In the genomic region with DNA sequence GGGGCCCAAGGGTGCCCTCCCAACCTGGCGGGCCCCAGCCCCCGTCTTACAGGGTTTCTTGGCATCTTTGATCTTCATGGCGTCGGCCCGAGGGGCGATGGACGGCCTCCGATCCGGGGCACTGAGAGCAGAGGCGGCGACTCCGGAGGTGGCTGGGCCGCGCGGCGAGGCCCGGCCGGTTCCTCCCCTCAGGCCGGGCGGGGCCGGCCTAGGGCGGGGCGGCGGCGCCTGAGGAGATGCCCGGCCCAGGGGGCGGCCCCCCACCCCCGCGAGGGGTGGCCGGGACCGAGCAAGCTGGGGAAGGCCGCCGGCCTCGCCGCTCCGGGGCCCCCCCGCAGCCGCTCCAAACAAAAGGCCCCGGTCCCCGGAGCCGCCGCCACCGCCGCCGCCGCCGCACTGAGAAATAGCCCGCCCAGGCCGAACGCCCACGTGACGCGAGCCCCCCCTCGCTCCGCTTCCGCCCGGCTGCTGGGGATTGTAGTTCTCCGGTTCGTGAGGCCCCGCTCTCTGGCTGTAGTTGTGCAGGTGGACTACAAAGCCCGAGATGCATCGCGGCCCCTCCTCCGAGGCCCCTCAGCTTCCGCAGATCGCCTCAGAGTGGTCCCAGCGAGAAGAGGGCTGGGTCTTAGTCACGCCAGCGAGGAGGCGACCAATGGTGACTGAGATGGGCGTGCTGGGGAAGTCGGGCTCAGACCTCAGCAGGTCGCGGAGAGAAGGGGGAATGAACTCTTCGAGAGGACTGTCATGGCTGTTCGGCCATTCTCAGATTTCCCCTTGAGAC, we compare ENCODE assay signal across 8 cellular contexts. TPM values are rescaled to one million over a fixed set of nuclear protein-coding genes. Genes with fewer than 3 reads are reported as not detected.
DNase-seq lines count a peak whose midpoint lies in the region; ATAC-seq and TF ChIP-seq lines count a peak whose summit lies in the region.

A gene (minus strand): TSS at position 163 of the 781 bp plus-strand sequence. CDS start 85 bp downstream, at position 78.

- intact Hi-C loops in lower lobe of right lung (cut with DNase I) = no loop called here

- H3K9me3 Mint-ChIP-seq in CD8-positive, alpha-beta memory T cell = no peaks in the 10 kb centered on the region

- H3K4me3 ChIP-seq in CD8-positive, alpha-beta memory T cell (ENCODE audit: low read length) = peak within 1 kb of the TSS; percentile 82
- H3K4me3 ChIP-seq in lower lobe of right lung = peak within 1 kb of the TSS; percentile 84

- no peaks in the 10 kb centered on the region for H3K9me3 ChIP-seq in CD8-positive, alpha-beta memory T cell (ENCODE audit: low read length)
- H3K9me3 ChIP-seq in lower lobe of right lung = no peaks in the 10 kb centered on the region

- peaks cover 39 to 47% (median 46%) of the 10 kb centered on the region in 3 donors for H3K4me1 Mint-ChIP-seq in CD8-positive, alpha-beta memory T cell

- H3K27ac Mint-ChIP-seq in CD8-positive, alpha-beta memory T cell = peak within 1 kb of the TSS; percentile 84 to 99 (median 98)

- no peaks in the 10 kb centered on the region for H3K36me3 ChIP-seq in CD8-positive, alpha-beta memory T cell (ENCODE audit: insufficient read depth, low read length)
- no peaks in the 10 kb centered on the region for H3K36me3 ChIP-seq in lower lobe of right lung

- H3K27me3 Mint-ChIP-seq in CD8-positive, alpha-beta memory T cell = peaks cover 2 to 7% of the 10 kb centered on the region in 2 donors

- POLR2A ChIA-PET in CD8-positive, alpha-beta memory T cell (lab: Charles Lee) = interaction anchor here (0.6 to 1.2 kb wide), 2 partner anchors 34 to 1004 kb away, joined by 6 to 9 read pairs; a partner anchor contains a TSS

- peaks cover 0 to 12% (median 0%) of the 10 kb centered on the region in 3 donors for H3K36me3 Mint-ChIP-seq in CD8-positive, alpha-beta memory T cell

- H3K4me3 Mint-ChIP-seq in CD8-positive, alpha-beta memory T cell = peak within 1 kb of the TSS; percentile 86 to 96 (median 94)

- peak; percentile 94 to 97 (median 96) for DNase-seq in CD8-positive, alpha-beta memory T cell
- peak; percentile 96 for DNase-seq in HS-5 (ENCODE audit: low read depth)
- DNase-seq in NK-92 treated with Interleukin-12 subunit alpha and Interleukin-12 subunit beta, amount 100 ng/mL, for 24 hours (lab: John Stamatoyannopoulos, UW) = peak; percentile 98
- DNase-seq in activated CD8-positive, alpha-beta memory T cell treated with anti-CD3 and anti-CD28 coated beads for 24 hours = peak; percentile 98
- peak; percentile 96 for DNase-seq in effector CD4-positive, alpha-beta T cell
- DNase-seq in lower lobe of right lung = peak; percentile 99
- DNase-seq in stimulated activated CD4-positive, alpha-beta T cell treated with anti-CD3 and anti-CD28 coated beads, TNF-alpha, amount 100 ng/mL, for 24 hours (ENCODE audit: low read depth in 3 of 3) = peak; percentile 95 to 96 (median 95)

- no peak for TF ChIP-seq CTCF in lower lobe of right lung (IDR thresholded peaks at IDR 0.05)

- ATAC-seq in GM19468 (IDR thresholded peaks at IDR 0.05; ENCODE audit: extremely low read depth, unreplicated experiment) (peak; percentile 96), lower lobe of right lung (peak; percentile 98 to 99)

- CTCF ChIA-PET in CD8-positive, alpha-beta memory T cell (lab: Charles Lee) = no interaction called here

- H3K4me1 ChIP-seq in CD8-positive, alpha-beta memory T cell (ENCODE audit: insufficient read depth, low read length) = peaks cover 14% of the 10 kb centered on the region
- peaks cover 33% of the 10 kb centered on the region for H3K4me1 ChIP-seq in lower lobe of right lung

- no peaks in the 10 kb centered on the region for H3K27me3 ChIP-seq in CD8-positive, alpha-beta memory T cell (ENCODE audit: insufficient read depth, low read length, poor library complexity, severe bottlenecking)
- no peaks in the 10 kb centered on the region for H3K27me3 ChIP-seq in lower lobe of right lung (ENCODE audit: low read depth)

- H3K27ac ChIP-seq in CD8-positive, alpha-beta memory T cell (ENCODE audit: low read depth, low read length) = peak within 1 kb of the TSS; percentile 63
- H3K27ac ChIP-seq in lower lobe of right lung = peak within 1 kb of the TSS; percentile 93

RNA-seq across cellular contexts. Expression of the gene that starts here (rescaled TPM):
- 10 to 100 TPM; 53.8 to 61.3 TPM for total RNA-seq in CD8-positive, alpha-beta memory T cell
- polyA plus RNA-seq in CD8-positive, alpha-beta memory T cell = 4.8 TPM
- total RNA-seq in lower lobe of right lung = 43.2 TPM

Comparison
In these comparisons a context has a peak if more than half of its experiments do, and no peak if none do; other contexts are left out.
1. Peak in every context shown above with its lines: DNase-seq, ATAC-seq, H3K4me3 ChIP-seq and H3K27ac ChIP-seq.